Comparison of ENCODE assay signal across 8 cellular contexts in the genomic region with DNA sequence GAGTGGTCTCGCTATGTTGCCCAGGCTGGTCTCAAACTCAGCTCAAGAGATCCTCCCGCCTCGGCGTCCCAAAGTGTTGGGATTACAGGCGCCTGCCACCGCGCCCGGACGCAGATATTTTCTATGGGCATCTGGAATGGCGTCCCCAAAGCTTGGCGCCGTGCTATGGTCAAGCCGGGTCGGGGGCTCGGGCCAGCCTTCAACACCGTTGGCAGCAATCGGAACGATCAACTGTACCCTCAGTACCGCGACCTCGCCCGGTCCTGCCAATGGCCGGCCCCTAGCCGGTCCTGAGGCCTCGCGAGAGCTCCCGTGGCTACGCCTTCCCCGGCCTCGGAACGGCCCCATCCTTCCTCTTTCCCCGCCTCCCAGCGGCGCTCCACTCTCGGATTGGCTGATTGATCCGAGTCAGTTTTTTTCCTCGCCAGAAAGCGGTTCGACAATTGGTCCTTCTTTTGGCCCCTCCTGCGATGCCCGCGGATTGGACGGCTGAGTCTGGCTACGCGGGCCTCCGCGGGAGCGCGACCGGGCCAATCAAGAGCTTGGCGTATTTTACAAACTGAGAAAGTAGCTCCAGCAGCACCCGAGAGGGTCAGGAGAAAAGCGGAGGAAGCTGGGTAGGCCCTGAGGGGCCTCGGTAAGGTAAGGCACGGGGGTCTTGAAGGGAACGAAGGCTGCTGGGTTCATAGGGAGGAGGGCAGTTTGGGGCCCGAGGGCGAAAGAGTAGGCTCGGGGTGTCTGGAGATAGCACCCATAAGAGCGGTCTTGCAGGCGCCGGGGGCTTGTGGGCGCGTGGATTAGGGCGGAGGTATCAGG. TPM values are rescaled to one million over a fixed set of nuclear protein-coding genes. Genes with fewer than 3 reads are reported as not detected.
DNase-seq lines count a peak whose midpoint lies in the region; ATAC-seq lines count a peak whose summit lies in the region.

A gene with protein sequence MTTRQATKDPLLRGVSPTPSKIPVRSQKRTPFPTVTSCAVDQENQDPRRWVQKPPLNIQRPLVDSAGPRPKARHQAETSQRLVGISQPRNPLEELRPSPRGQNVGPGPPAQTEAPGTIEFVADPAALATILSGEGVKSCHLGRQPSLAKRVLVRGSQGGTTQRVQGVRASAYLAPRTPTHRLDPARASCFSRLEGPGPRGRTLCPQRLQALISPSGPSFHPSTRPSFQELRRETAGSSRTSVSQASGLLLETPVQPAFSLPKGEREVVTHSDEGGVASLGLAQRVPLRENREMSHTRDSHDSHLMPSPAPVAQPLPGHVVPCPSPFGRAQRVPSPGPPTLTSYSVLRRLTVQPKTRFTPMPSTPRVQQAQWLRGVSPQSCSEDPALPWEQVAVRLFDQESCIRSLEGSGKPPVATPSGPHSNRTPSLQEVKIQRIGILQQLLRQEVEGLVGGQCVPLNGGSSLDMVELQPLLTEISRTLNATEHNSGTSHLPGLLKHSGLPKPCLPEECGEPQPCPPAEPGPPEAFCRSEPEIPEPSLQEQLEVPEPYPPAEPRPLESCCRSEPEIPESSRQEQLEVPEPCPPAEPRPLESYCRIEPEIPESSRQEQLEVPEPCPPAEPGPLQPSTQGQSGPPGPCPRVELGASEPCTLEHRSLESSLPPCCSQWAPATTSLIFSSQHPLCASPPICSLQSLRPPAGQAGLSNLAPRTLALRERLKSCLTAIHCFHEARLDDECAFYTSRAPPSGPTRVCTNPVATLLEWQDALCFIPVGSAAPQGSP (plus strand): TSS at position 548 of the 816 bp plus-strand sequence. CDS start 354 bp downstream, outside the sequence.

- ATAC-seq in GM21360 (IDR thresholded peaks at IDR 0.05; ENCODE audit: unreplicated experiment) = peak; percentile 93

- H3K4me1 ChIP-seq in effector memory CD4-positive, alpha-beta T cell (ENCODE audit: control insufficient read depth, insufficient read depth, low read length, poor library complexity, severe bottlenecking) = peaks cover 4% of the 10 kb centered on the region

- no peaks in the 10 kb centered on the region for H3K9me3 ChIP-seq in effector memory CD4-positive, alpha-beta T cell (ENCODE audit: control insufficient read depth, low read length)

- DNase-seq in COLO829 (ENCODE audit: low spot score) (peak; percentile 99), HT-29 (ENCODE audit: low spot score) (peak; percentile 99), medulla oblongata (ENCODE audit: extremely low spot score) (peak; percentile 100)
- peak; percentile 91 for DNase-seq in NK-92 treated with Interleukin-12 subunit alpha and Interleukin-12 subunit beta, amount 100 ng/mL, for 24 hours (lab: John Stamatoyannopoulos, UW)
- DNase-seq in activated CD8-positive, alpha-beta memory T cell treated with anti-CD3 and anti-CD28 coated beads for 1 hour (ENCODE audit: extremely low read depth in 1 of 2, low read depth in 1 of 2) = peak; percentile 89 to 92
- DNase-seq in effector memory CD4-positive, alpha-beta T cell = peak; percentile 90 to 96 (median 95)
- DNase-seq in stimulated activated CD4-positive, alpha-beta T cell treated with anti-CD3 and anti-CD28 coated beads, TNF-alpha, amount 100 ng/mL, for 48 hours (ENCODE audit: low read depth in 3 of 3) = peak; percentile 94 to 96 (median 96)

- peak within 1 kb of the TSS; percentile 50 for H3K27ac ChIP-seq in effector memory CD4-positive, alpha-beta T cell (ENCODE audit: insufficient read depth, low read length, poor library complexity, severe bottlenecking)

- peak within 1 kb of the TSS; percentile 62 for H3K4me3 ChIP-seq in effector memory CD4-positive, alpha-beta T cell (ENCODE audit: insufficient read depth, low read depth, low read length, poor library complexity, severe bottlenecking)

- H3K36me3 ChIP-seq in effector memory CD4-positive, alpha-beta T cell (ENCODE audit: control insufficient read depth, insufficient read depth, low read length) = no peaks in the 10 kb centered on the region

- no peaks in the 10 kb centered on the region for H3K27me3 ChIP-seq in effector memory CD4-positive, alpha-beta T cell (replicated peaks; ENCODE audit: control insufficient read depth, insufficient read depth, low read length, poor library complexity, severe bottlenecking)

RNA-seq across cellular contexts. Expression of the gene that starts here (rescaled TPM):
- 65.3 and 71.4 TPM in 2 replicates for total RNA-seq in HT-29 (2014; rRNA removed; shearing (Covaris generic))

Comparison
In these comparisons a context has a peak if more than half of its experiments do, and no peak if none do; other contexts are left out.
1. Peak in every context shown above with its lines: DNase-seq, ATAC-seq, H3K4me3 ChIP-seq and H3K27ac ChIP-seq.